In the genomic region with DNA sequence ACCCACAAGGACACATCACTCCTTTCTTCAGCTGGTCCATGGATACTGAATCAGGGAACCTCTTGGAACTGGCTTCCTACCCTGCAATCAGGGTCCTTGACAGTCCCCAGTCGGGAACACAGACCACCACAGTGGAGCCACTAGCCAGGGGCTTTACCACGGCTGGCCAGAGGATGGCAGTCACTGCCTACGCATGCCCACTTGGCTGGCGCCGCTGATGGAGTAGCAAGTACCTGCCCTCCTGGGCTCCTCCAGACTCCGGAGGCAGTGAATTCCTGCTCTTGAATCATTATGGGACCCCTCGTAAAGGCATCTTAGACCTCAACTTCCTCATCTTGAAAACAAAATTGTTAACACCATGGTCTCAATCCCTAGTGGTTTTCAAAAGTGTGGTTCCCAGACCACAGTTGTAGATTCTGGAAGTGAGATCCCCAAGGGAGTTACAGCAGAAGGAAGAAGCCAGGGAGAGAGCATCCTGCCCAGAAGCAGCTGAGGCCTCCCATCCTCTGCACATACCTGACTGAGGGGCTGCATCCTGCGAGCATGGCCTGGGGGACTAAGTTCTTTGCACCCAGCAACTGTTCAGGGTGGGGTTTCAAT, we compare ENCODE assay signal across 8 cellular contexts. TPM values are rescaled to one million over a fixed set of nuclear protein-coding genes. Genes with fewer than 3 reads are reported as not detected.
A peak's percentile ranks its signal among the peaks of the same experiment; 100 is the strongest.
DNase-seq lines count a peak whose midpoint lies in the region; ATAC-seq and TF ChIP-seq lines count a peak whose summit lies in the region.

No MANE protein-coding gene starts in this region.

- ATAC-seq in GM19452 (IDR thresholded peaks at IDR 0.05; ENCODE audit: unreplicated experiment) = no peak

- no peaks in the 10 kb centered on the region for H3K4me1 ChIP-seq in breast epithelium

- TF ChIP-seq CTCF in GM12875 (IDR thresholded peaks at IDR 0.05; ENCODE audit: borderline replicate concordance, insufficient read depth, low read depth, low read length) (peak; percentile 90), breast epithelium (IDR thresholded peaks at IDR 0.05) (peak; percentile 28 to 81 (median 73))

- intact Hi-C loops in breast epithelium (cut with DNase I; ENCODE audit: low total_unique reads) = no loop called here

- H3K27ac ChIP-seq in breast epithelium = no peak overlapping the region

- DNase-seq in 8988T (peak; percentile 50), NCI-H1694 (lab: John Stamatoyannopoulos, UW) (peak; percentile 68), T-helper 9 cell (peak; percentile 14), breast epithelium (ENCODE audit: low spot score in 2 of 2) (peak in 1 of 2 donors; percentile 26), islet precursor cell (peak; percentile 92)
- DNase-seq in stimulated activated CD4-positive, alpha-beta T cell treated with anti-CD3 and anti-CD28 coated beads, Interleukin-2, amount 100 ng/mL, for 24 hours = peak; percentile 36 to 70

- H3K36me3 ChIP-seq in breast epithelium = no peaks in the 10 kb centered on the region

- no peaks in the 10 kb centered on the region for H3K9me3 ChIP-seq in breast epithelium

- H3K4me3 ChIP-seq in GM12875 (ENCODE audit: low read depth, low read length) = no peak overlapping the region
- no peak overlapping the region for H3K4me3 ChIP-seq in breast epithelium

- no peak for TF ChIP-seq POLR2A in breast epithelium (IDR thresholded peaks at IDR 0.05)

- H3K27me3 ChIP-seq in breast epithelium = peaks cover 4 to 13% of the 10 kb centered on the region in 2 donors

RNA-seq across cellular contexts. Expression of a gene that starts 9.1 kb away (rescaled TPM):
- 10 to 100 TPM; 63.5 to 98.8 (median 96.0) TPM for total RNA-seq in breast epithelium

RNA-seq across cellular contexts. Expression of a gene that starts 31.6 kb away (rescaled TPM):
- 10 to 100 TPM in 2 of 3 donors, not detected in 1; 11.5 to 14.5 TPM for total RNA-seq in breast epithelium

RNA-seq across cellular contexts. Expression of a gene that starts 44.2 kb away (rescaled TPM):
- 10 to 100 TPM; 16.0 to 28.1 (median 22.6) TPM for total RNA-seq in breast epithelium
